1 cellular context compared by ENCODE assay signal in the genomic region with DNA sequence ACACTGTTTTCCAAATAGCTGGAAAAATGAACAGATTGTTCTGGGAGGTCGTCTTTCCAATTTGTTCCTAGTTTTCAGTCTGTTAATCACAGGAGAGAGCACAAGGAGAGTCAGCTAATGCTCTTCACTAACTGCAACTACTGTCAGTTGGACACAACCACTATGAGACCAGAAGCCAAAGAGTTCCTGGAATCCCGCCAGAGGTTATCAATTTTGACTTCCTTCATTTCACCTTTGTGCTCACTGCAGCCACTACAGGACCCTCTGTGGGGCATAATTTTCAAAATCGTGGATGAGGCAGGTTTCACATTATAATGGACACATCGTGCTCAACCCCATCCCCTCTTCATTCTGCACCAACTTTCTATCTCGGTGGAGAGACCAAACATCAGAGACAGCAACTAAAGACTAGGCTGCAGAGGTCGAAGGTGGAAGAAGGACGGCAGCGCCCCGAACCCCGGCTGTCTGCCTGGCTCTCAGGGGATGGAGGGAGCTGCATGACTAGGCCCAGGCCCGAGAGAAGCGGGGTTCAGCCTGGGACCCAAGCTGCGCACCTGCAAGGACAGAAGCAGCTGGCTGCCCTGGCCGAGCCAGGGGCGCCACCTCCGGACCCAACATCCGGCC.
TF ChIP-seq lines count a peak whose summit lies in the region.

No MANE protein-coding gene starts in this region.

TF ChIP-seq in A549, 52 proteins besides CTCF, POLR2A, EP300 and RAD21 (continued from another document):
- TF ChIP-seq, protein P1, sequence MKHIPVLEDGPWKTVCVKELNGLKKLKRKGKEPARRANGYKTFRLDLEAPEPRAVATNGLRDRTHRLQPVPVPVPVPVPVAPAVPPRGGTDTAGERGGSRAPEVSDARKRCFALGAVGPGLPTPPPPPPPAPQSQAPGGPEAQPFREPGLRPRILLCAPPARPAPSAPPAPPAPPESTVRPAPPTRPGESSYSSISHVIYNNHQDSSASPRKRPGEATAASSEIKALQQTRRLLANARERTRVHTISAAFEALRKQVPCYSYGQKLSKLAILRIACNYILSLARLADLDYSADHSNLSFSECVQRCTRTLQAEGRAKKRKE (CRISPR knock-in tag; IDR thresholded peaks at IDR 0.05; ENCODE audit: low read depth), result no peak
- TF ChIP-seq KDM5A (IDR thresholded peaks at IDR 0.05) (no peak), MAZ (IDR thresholded peaks at IDR 0.05; ENCODE audit: borderline replicate concordance, low read depth, low read length) (no peak), MAFK (IDR thresholded peaks at IDR 0.05; ENCODE audit: partially characterized antibody) (no peak), FOSL2 (IDR thresholded peaks at IDR 0.05) (no peak), FOSL2 (CRISPR knock-in tag; IDR thresholded peaks at IDR 0.05) (no peak), RARB (CRISPR knock-in tag; IDR thresholded peaks at IDR 0.05) (no peak), HOXB13 (CRISPR knock-in tag; IDR thresholded peaks at IDR 0.05; ENCODE audit: low read depth) (no peak), ZFP36 (IDR thresholded peaks at IDR 0.05; ENCODE audit: borderline replicate concordance, partially characterized antibody) (no peak), FOSB (CRISPR knock-in tag; IDR thresholded peaks at IDR 0.05) (no peak), PHF8 (IDR thresholded peaks at IDR 0.05; ENCODE audit: borderline replicate concordance, low read depth) (no peak), JUN (IDR thresholded peaks at IDR 0.05) (no peak)
- TF ChIP-seq, protein P2, sequence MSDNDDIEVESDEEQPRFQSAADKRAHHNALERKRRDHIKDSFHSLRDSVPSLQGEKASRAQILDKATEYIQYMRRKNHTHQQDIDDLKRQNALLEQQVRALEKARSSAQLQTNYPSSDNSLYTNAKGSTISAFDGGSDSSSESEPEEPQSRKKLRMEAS (IDR thresholded peaks at IDR 0.05), result no peak
- TF ChIP-seq, protein P3, sequence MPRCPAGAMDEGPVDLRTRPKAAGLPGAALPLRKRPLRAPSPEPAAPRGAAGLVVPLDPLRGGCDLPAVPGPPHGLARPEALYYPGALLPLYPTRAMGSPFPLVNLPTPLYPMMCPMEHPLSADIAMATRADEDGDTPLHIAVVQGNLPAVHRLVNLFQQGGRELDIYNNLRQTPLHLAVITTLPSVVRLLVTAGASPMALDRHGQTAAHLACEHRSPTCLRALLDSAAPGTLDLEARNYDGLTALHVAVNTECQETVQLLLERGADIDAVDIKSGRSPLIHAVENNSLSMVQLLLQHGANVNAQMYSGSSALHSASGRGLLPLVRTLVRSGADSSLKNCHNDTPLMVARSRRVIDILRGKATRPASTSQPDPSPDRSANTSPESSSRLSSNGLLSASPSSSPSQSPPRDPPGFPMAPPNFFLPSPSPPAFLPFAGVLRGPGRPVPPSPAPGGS (IDR thresholded peaks at IDR 0.05), result no peak
